In the genomic region with DNA sequence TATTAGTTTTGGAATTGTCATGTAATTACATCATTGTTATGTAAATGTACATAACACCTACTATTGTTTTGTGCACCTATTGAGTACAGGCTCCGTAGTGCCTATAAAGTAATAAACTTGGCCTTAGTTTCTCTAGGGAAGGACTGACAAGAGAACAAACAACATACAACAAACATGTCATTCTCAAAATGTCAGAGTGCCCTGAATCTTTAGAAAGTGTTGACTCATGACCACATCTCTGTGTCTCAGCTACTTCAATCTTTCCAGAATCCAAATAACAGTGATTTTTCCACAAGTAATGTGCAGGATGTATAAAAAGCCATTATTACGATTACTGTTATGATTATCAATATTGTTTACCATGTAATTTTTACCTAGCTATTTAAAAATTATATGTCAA, we compare ENCODE assay signal across 21 cellular contexts. TPM values are rescaled to one million over a fixed set of nuclear protein-coding genes. Genes with fewer than 3 reads are reported as not detected.
"Had no signal": no experiment of that assay in that cellular context is flagged by ENCODE, and none has a peak within 500 bp of the region (broad histone marks: within the 10 kb centered on the region; RNA-seq: fewer than 3 reads in every experiment).

No MANE protein-coding gene starts in this region.

- H3K4me3 ChIP-seq: colonic mucosa, heart right ventricle, right lobe of liver, upper lobe of right lung had no signal

- H3K27me3 Mint-ChIP-seq: activated CD4-positive, alpha-beta memory T cell treated with anti-CD3 and anti-CD28 coated beads, Interleukin-2, amount 10 ng/mL, durations not matched to agents 7 days and 5 days; activated CD4-positive, alpha-beta T cell treated with anti-CD3 and anti-CD28 coated beads, Interleukin-2, amount 10 ng/mL, durations not matched to agents 24 days and 14 days; activated naive CD4-positive, alpha-beta T cell treated with anti-CD3 and anti-CD28 coated beads, Interleukin-2, amount 10 ng/mL, durations not matched to agents 7 days and 5 days; central memory CD8-positive, alpha-beta T cell had no signal

- H3K9me3 ChIP-seq: colonic mucosa, heart right ventricle, right lobe of liver, upper lobe of right lung had no signal

- H3K4me1 Mint-ChIP-seq: activated CD4-positive, alpha-beta memory T cell treated with anti-CD3 and anti-CD28 coated beads, Interleukin-2, amount 10 ng/mL, durations not matched to agents 7 days and 5 days; activated CD4-positive, alpha-beta T cell treated with anti-CD3 and anti-CD28 coated beads, Interleukin-2, amount 10 ng/mL, durations not matched to agents 24 days and 14 days; activated naive CD4-positive, alpha-beta T cell treated with anti-CD3 and anti-CD28 coated beads, Interleukin-2, amount 10 ng/mL, durations not matched to agents 7 days and 5 days; central memory CD8-positive, alpha-beta T cell; nephron progenitor cell; stimulated activated naive B cell treated with anti-CD40 and anti-IgM and Interleukin-4, amounts not matched to agents 10 μg/mL and 1 μg/mL and 100 μg/mL, for 72 hours; T-cell had no signal

- H3K27ac ChIP-seq: brain microvascular endothelial cell, colonic mucosa, heart right ventricle, right lobe of liver, upper lobe of right lung, VCaP had no signal

- H3K36me3 Mint-ChIP-seq: activated naive CD4-positive, alpha-beta T cell treated with anti-CD3 and anti-CD28 coated beads, Interleukin-2, amount 10 ng/mL, durations not matched to agents 7 days and 5 days; stimulated activated naive B cell treated with anti-CD40 and anti-IgM and Interleukin-4, amounts not matched to agents 10 μg/mL and 1 μg/mL and 100 μg/mL, for 72 hours; T-cell had no signal

- H3K9me3 Mint-ChIP-seq: activated CD4-positive, alpha-beta memory T cell treated with anti-CD3 and anti-CD28 coated beads, Interleukin-2, amount 10 ng/mL, durations not matched to agents 7 days and 5 days; activated CD4-positive, alpha-beta T cell treated with anti-CD3 and anti-CD28 coated beads, Interleukin-2, amount 10 ng/mL, durations not matched to agents 24 days and 14 days; activated T-cell treated with anti-CD3 and anti-CD28 coated beads, Interleukin-2, amount 50 U/mL, for 72 hours; nephron progenitor cell; stimulated activated naive B cell treated with anti-CD40 and anti-IgM and Interleukin-4, amounts not matched to agents 10 μg/mL and 1 μg/mL and 100 μg/mL, for 72 hours; T-cell; T-helper 2 cell treated with Interferon-gamma antibody and Interleukin-4, amounts not matched to agents 5 μg/mL and 100 μg/mL, for 36 hours had no signal

- H3K27me3 ChIP-seq: brain microvascular endothelial cell, colonic mucosa, right lobe of liver, upper lobe of right lung had no signal

- H3K27ac Mint-ChIP-seq: activated CD4-positive, alpha-beta memory T cell treated with anti-CD3 and anti-CD28 coated beads, Interleukin-2, amount 10 ng/mL, durations not matched to agents 7 days and 5 days; activated CD4-positive, alpha-beta T cell treated with anti-CD3 and anti-CD28 coated beads, Interleukin-2, amount 10 ng/mL, durations not matched to agents 24 days and 14 days; activated naive CD4-positive, alpha-beta T cell treated with anti-CD3 and anti-CD28 coated beads, Interleukin-2, amount 10 ng/mL, durations not matched to agents 7 days and 5 days; activated T-cell treated with anti-CD3 and anti-CD28 coated beads, Interleukin-2, amount 50 U/mL, for 72 hours; nephron progenitor cell; stimulated activated naive B cell treated with anti-CD40 and anti-IgM and Interleukin-4, amounts not matched to agents 10 μg/mL and 1 μg/mL and 100 μg/mL, for 72 hours; T-cell; T-helper 2 cell treated with Interferon-gamma antibody and Interleukin-4, amounts not matched to agents 5 μg/mL and 100 μg/mL, for 36 hours had no signal

- H3K4me1 ChIP-seq: colonic mucosa, heart right ventricle, right lobe of liver, upper lobe of right lung had no signal

- H3K4me3 Mint-ChIP-seq: activated CD4-positive, alpha-beta memory T cell treated with anti-CD3 and anti-CD28 coated beads, Interleukin-2, amount 10 ng/mL, durations not matched to agents 7 days and 5 days; activated CD4-positive, alpha-beta T cell treated with anti-CD3 and anti-CD28 coated beads, Interleukin-2, amount 10 ng/mL, durations not matched to agents 24 days and 14 days; activated naive CD4-positive, alpha-beta T cell treated with anti-CD3 and anti-CD28 coated beads, Interleukin-2, amount 10 ng/mL, durations not matched to agents 7 days and 5 days; activated T-cell treated with anti-CD3 and anti-CD28 coated beads, Interleukin-2, amount 50 U/mL, for 72 hours; central memory CD8-positive, alpha-beta T cell; nephron progenitor cell; stimulated activated naive B cell treated with anti-CD40 and anti-IgM and Interleukin-4, amounts not matched to agents 10 μg/mL and 1 μg/mL and 100 μg/mL, for 72 hours; T-cell; T-helper 2 cell treated with Interferon-gamma antibody and Interleukin-4, amounts not matched to agents 5 μg/mL and 100 μg/mL, for 36 hours had no signal

- DNase-seq: activated CD4-positive, alpha-beta memory T cell treated with anti-CD3 and anti-CD28 coated beads, Interleukin-2, amount 10 ng/mL, durations not matched to agents 7 days and 5 days; activated CD4-positive, alpha-beta T cell treated with anti-CD3 and anti-CD28 coated beads, Interleukin-2, amount 10 ng/mL, durations not matched to agents 24 days and 14 days; activated effector memory CD4-positive, alpha-beta T cell treated with Interleukin-2 at 50 U/mL for 16 hours; activated naive CD4-positive, alpha-beta T cell treated with anti-CD3 and anti-CD28 coated beads, Interleukin-2, amount 10 ng/mL, durations not matched to agents 7 days and 5 days; activated T-cell treated with anti-CD3 and anti-CD28 coated beads, Interleukin-2, amount 50 U/mL, for 72 hours; brain microvascular endothelial cell; colonic mucosa; heart right ventricle; left colon; mesenchymal stem cell; nephron progenitor cell; right lobe of liver; stimulated activated CD4-positive, alpha-beta T cell treated with anti-CD3 and anti-CD28 coated beads, Interleukin-2, amount 100 ng/mL, for 48 hours; stimulated activated CD8-positive, alpha-beta memory T cell treated with anti-CD3 and anti-CD28 coated beads, Interleukin-4, amount 100 ng/mL, for 48 hours; stimulated activated naive B cell treated with anti-CD40 and anti-IgM and Interleukin-4, amounts not matched to agents 10 μg/mL and 1 μg/mL and 100 μg/mL, for 72 hours; T-cell; upper lobe of right lung had no signal

- H3K36me3 ChIP-seq: brain microvascular endothelial cell, colonic mucosa, heart right ventricle, right lobe of liver, upper lobe of right lung had no signal

RNA-seq across cellular contexts. Expression of a gene that starts 17.2 kb away (rescaled TPM):
- total RNA-seq: activated CD4-positive, alpha-beta memory T cell treated with anti-CD3 and anti-CD28 coated beads, Interleukin-2, amount 10 ng/mL, durations not matched to agents 7 days and 5 days; activated CD4-positive, alpha-beta T cell treated with anti-CD3 and anti-CD28 coated beads, Interleukin-2, amount 10 ng/mL, durations not matched to agents 24 days and 14 days; activated T-cell treated with anti-CD3 and anti-CD28 coated beads, Interleukin-2, amount 50 U/mL, for 72 hours; fibroblast of villous mesenchyme; T-cell had no signal
